Comparison of ENCODE assay signal across 8 cellular contexts in genomic region chr2:238256594-238257104, GRCh38. TPM values are rescaled to one million over a fixed set of nuclear protein-coding genes. Genes with fewer than 3 reads are reported as not detected.
DNase-seq lines count a peak whose midpoint lies in the region; ATAC-seq and TF ChIP-seq lines count a peak whose summit lies in the region.

No MANE protein-coding gene starts in this region.

- no peaks in the 10 kb centered on the region for H3K4me1 Mint-ChIP-seq in CD8-positive, alpha-beta memory T cell

- H3K9me3 ChIP-seq in CD8-positive, alpha-beta memory T cell (ENCODE audit: low read length) = no peaks in the 10 kb centered on the region
- no peaks in the 10 kb centered on the region for H3K9me3 ChIP-seq in liver (ENCODE audit: control insufficient read depth in 4 of 4, low read length in 3 of 4)

- no peak overlapping the region for H3K4me3 Mint-ChIP-seq in CD8-positive, alpha-beta memory T cell

- peak; percentile 97 to 98 for TF ChIP-seq RAD21 in liver (IDR thresholded peaks at IDR 0.05)

- H3K27me3 Mint-ChIP-seq in CD8-positive, alpha-beta memory T cell = no peaks in the 10 kb centered on the region

- H3K27ac ChIP-seq in CD8-positive, alpha-beta memory T cell (ENCODE audit: low read depth, low read length) = no peak overlapping the region
- peak overlapping the region in 1 of 2 donors; percentile 27 for H3K27ac ChIP-seq in liver (ENCODE audit: low read depth in 1 of 2, low read length in 2 of 2)

- CTCF ChIA-PET in CD8-positive, alpha-beta memory T cell (lab: Charles Lee) = no interaction called here

- H3K36me3 Mint-ChIP-seq in CD8-positive, alpha-beta memory T cell = peaks cover 0 to 78% (median 11%) of the 10 kb centered on the region in 3 donors

- POLR2A ChIA-PET in CD8-positive, alpha-beta memory T cell (lab: Charles Lee) = no interaction called here

- peaks cover 15% of the 10 kb centered on the region for H3K36me3 ChIP-seq in CD8-positive, alpha-beta memory T cell (ENCODE audit: insufficient read depth, low read length)
- peaks cover 9 to 68% (median 49%) of the 10 kb centered on the region in 4 donors for H3K36me3 ChIP-seq in liver (ENCODE audit: control insufficient read depth in 4 of 4, insufficient read depth in 3 of 4, low read depth in 1 of 4, low read length in 3 of 4)

- H3K9ac ChIP-seq in liver (ENCODE audit: low read depth in 1 of 2, low read length in 2 of 2) = no peak overlapping the region

- 34% methylated on average over 18 of the region's 18 CpGs for WGBS in liver

- H3K27ac Mint-ChIP-seq in CD8-positive, alpha-beta memory T cell = peak overlapping the region in 1 of 8 donors; percentile 22

- DNase-seq in CD8-positive, alpha-beta memory T cell = peak; percentile 56 to 81 (median 60)
- peak; percentile 24 for DNase-seq in HFF-Myc (ENCODE audit: extremely low read depth, low read depth)
- DNase-seq in NCI-H510A treated with DMSO at 0.1 percent for 48 hours (lab: John Stamatoyannopoulos, UW) = peak; percentile 92
- peak; percentile 90 for DNase-seq in cerebellar cortex (ENCODE audit: low spot score)
- peak; percentile 48 to 57 for DNase-seq in stimulated activated CD8-positive, alpha-beta memory T cell treated with anti-CD3 and anti-CD28 coated beads, Interleukin-15, amount 100 ng/mL, for 48 hours (ENCODE audit: low read depth in 2 of 2)

- no peaks in the 10 kb centered on the region for H3K9me3 Mint-ChIP-seq in CD8-positive, alpha-beta memory T cell

- ATAC-seq in activated CD4-positive, CD25-positive, alpha-beta regulatory T cell treated with anti-CD3 and anti-CD28 coated beads, Interleukin-2, amount 50 U/mL, for 24 hours = peak; percentile 77 to 88
- ATAC-seq in GM18858 (IDR thresholded peaks at IDR 0.05; ENCODE audit: unreplicated experiment) = no peak

- H3K4me1 ChIP-seq in CD8-positive, alpha-beta memory T cell (ENCODE audit: insufficient read depth, low read length) = no peaks in the 10 kb centered on the region
- H3K4me1 ChIP-seq in liver (ENCODE audit: control insufficient read depth in 4 of 4, insufficient read depth in 4 of 4, low read length in 3 of 4) = peaks cover 0 to 20% (median 14%) of the 10 kb centered on the region in 4 donors

- TF ChIP-seq CTCF in HFF-Myc (IDR thresholded peaks at IDR 0.05; ENCODE audit: low read depth, low read length, missing control alignments) (peak; percentile 90), liver (IDR thresholded peaks at IDR 0.05; ENCODE audit: low read depth, low read length, missing input control) (peak; percentile 97)

- H3K27me3 ChIP-seq in CD8-positive, alpha-beta memory T cell (ENCODE audit: insufficient read depth, low read length, poor library complexity, severe bottlenecking) = no peaks in the 10 kb centered on the region
- no peaks in the 10 kb centered on the region for H3K27me3 ChIP-seq in liver (ENCODE audit: control insufficient read depth in 4 of 4, insufficient read depth in 4 of 4, low read length in 3 of 4)

- no peak overlapping the region for H3K4me3 ChIP-seq in CD8-positive, alpha-beta memory T cell (ENCODE audit: low read length)
- H3K4me3 ChIP-seq in HFF-Myc (replicated peaks; ENCODE audit: low read depth, low read length) (no peak overlapping the region), liver (ENCODE audit: low read depth in 1 of 3, low read length in 3 of 3) (no peak overlapping the region)

TF ChIP-seq in liver, 16 proteins besides CTCF, POLR2A, EP300 and RAD21:
- TF ChIP-seq HNF4A (conservative IDR thresholded peaks at IDR 0.05) (peak; percentile 36 to 40), NR2F2 (IDR thresholded peaks at IDR 0.05) (peak; percentile 10), YY1 (IDR thresholded peaks at IDR 0.05) (peak; percentile 82), JUND (IDR thresholded peaks at IDR 0.05) (no peak), ZBTB33 (IDR thresholded peaks at IDR 0.05) (no peak), ATF3 (IDR thresholded peaks at IDR 0.05) (no peak), FOXA2 (IDR thresholded peaks at IDR 0.05) (no peak), SP1 (IDR thresholded peaks at IDR 0.05) (peak; percentile 12), MAX (IDR thresholded peaks at IDR 0.05) (no peak), GABPA (IDR thresholded peaks at IDR 0.05 in 1 of 2, conservative IDR thresholded peaks at IDR 0.05 in 1 of 2) (no peak), TAF1 (conservative IDR thresholded peaks at IDR 0.05) (no peak), EGR1 (IDR thresholded peaks at IDR 0.05; ENCODE audit: low read depth in 2 of 2) (no peak), HNF4G (IDR thresholded peaks at IDR 0.05) (no peak), FOXA1 (IDR thresholded peaks at IDR 0.05) (no peak), RXRA (IDR thresholded peaks at IDR 0.05) (peak; percentile 57 to 69), REST (IDR thresholded peaks at IDR 0.05) (no peak)

RNA-seq across cellular contexts. Expression of gene HES6, which starts 16.8 kb away (rescaled TPM):
- total RNA-seq in CD8-positive, alpha-beta memory T cell = 1 to 10 TPM; 4.7 to 5.1 TPM
- polyA plus RNA-seq in CD8-positive, alpha-beta memory T cell = 2.2 TPM
- 10 to 100 TPM in 1 of 2 donors, 1 to 10 TPM in 1; 2.8 to 13.2 TPM for total RNA-seq in liver
- polyA plus RNA-seq in liver = 1 to 10 TPM; 1.7 to 2.5 TPM

RNA-seq across cellular contexts. Expression of gene PER2, which starts 31.8 kb away (rescaled TPM):
- 10 to 100 TPM; 12.9 to 14.2 TPM for total RNA-seq in CD8-positive, alpha-beta memory T cell
- polyA plus RNA-seq in CD8-positive, alpha-beta memory T cell = 4.3 TPM
- 10 to 100 TPM in 1 of 2 donors, 1 to 10 TPM in 1; 4.0 to 12.5 TPM for total RNA-seq in liver
- polyA plus RNA-seq in liver = 1 to 10 TPM; 1.1 to 4.2 TPM

RNA-seq across cellular contexts. Expression of gene ILKAP, which starts 53.2 kb away (rescaled TPM):
- total RNA-seq in CD8-positive, alpha-beta memory T cell = 10 to 100 TPM; 61.9 to 66.2 TPM
- 39.7 TPM for polyA plus RNA-seq in CD8-positive, alpha-beta memory T cell
- 10 to 100 TPM; 19.2 to 21.1 TPM for total RNA-seq in liver
- polyA plus RNA-seq in liver = 10 to 100 TPM; 15.0 to 20.7 TPM

Comparison
In these comparisons a context has a peak if more than half of its experiments do, and no peak if none do; other contexts are left out.
1. DNase-seq: peak in every context shown above with its lines; median percentile 92 in NCI-H510A treated with DMSO at 0.1 percent for 48 hours; 90 in cerebellar cortex; 60 in CD8-positive, alpha-beta memory T cell; 52 in stimulated activated CD8-positive, alpha-beta memory T cell treated with anti-CD3 and anti-CD28 coated beads, Interleukin-15, amount 100 ng/mL, for 48 hours; 24 in HFF-Myc.